ENCODE assay signal across 8 cellular contexts in the genomic region with DNA sequence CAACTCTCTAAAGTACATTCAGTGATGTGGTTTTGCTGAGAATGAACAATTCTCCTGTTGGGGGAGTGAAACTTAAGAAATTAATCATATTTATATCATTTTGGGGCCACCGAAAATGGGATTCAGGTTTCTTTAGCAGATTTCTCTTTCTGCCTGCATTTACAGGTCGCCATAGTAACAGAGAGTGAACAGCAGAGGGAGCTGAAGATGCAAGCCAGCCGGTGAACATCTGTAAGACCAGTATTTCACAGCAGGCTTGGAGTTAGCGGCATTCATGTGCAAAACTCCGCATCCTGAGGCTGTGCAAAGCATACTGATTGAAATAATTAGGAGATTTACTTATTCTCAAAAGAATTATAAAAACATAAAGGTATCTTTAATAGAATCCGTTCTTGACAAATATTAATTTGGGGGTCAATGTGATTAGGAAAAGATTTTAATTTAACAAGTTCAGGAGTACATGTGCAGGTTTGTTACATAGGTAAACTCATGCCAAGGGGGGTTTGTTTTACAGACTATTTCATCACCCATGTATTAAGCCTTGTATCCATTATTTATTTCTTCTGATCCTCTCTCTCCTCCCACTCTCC. TPM values are rescaled to one million over a fixed set of nuclear protein-coding genes. Genes with fewer than 3 reads are reported as not detected.
A peak's percentile ranks its signal among the peaks of the same experiment; 100 is the strongest.
DNase-seq lines count a peak whose midpoint lies in the region; ATAC-seq and TF ChIP-seq lines count a peak whose summit lies in the region.

No MANE protein-coding gene starts in this region.

- no CpG with 5 or more reads among the region's 6 CpGs for WGBS in iPS DF 6.9 (ENCODE audit: insufficient coverage, insufficient read length)

- H3K36me3 Mint-ChIP-seq in T-helper 17 cell (ENCODE audit: low read depth), result no peaks in the 10 kb centered on the region

- peak; percentile 86 for TF ChIP-seq CTCF in astrocyte of the spinal cord (IDR thresholded peaks at IDR 0.05; ENCODE audit: low read depth, low read length)

- H3K4me1 ChIP-seq in iPS DF 6.9 (ENCODE audit: control insufficient read depth, insufficient read depth, low read length), result no peaks in the 10 kb centered on the region; the same call in 1 of the 2 replicates

- H3K27me3 ChIP-seq in iPS DF 6.9 (ENCODE audit: control insufficient read depth, insufficient read depth, low read length), result no peaks in the 10 kb centered on the region; the same call in 1 of the 2 replicates

- ATAC-seq in HG02642 (IDR thresholded peaks at IDR 0.05; ENCODE audit: poor library complexity, unreplicated experiment) (peak; percentile 100), T-helper 17 cell (peak; percentile 94)

- no peaks in the 10 kb centered on the region for H3K36me3 ChIP-seq in iPS DF 6.9 (ENCODE audit: control insufficient read depth, insufficient read depth, low read length)

- no peak overlapping the region for H3K27ac Mint-ChIP-seq in T-helper 17 cell

- H3K9me3 ChIP-seq in T-helper 17 cell (ENCODE audit: control insufficient read depth, low read length, poor library complexity, severe bottlenecking) (no peaks in the 10 kb centered on the region), iPS DF 6.9 (ENCODE audit: control insufficient read depth, insufficient read depth, low read length) (no peaks in the 10 kb centered on the region)

- H3K27ac ChIP-seq in iPS DF 6.9 (ENCODE audit: low read length), result no peak overlapping the region

- H3K4me3 ChIP-seq in astrocyte of the spinal cord (ENCODE audit: low read depth, low read length), result no peak overlapping the region
- H3K4me3 ChIP-seq in iPS DF 6.9 (ENCODE audit: low read length), result no peak overlapping the region

- H3K4me1 Mint-ChIP-seq in T-helper 17 cell, result peaks cover 9% of the 10 kb centered on the region

- DNase-seq in NCI-H1436 (lab: John Stamatoyannopoulos, UW) (peak; percentile 7), NCI-H1436 treated with DMSO at 0.1 percent for 48 hours (lab: John Stamatoyannopoulos, UW) (no peak), NCI-H1092 (lab: John Stamatoyannopoulos, UW) (peak; percentile 6), T-helper 17 cell (peak in 2 of 3 donors; percentile 26 to 45), astrocyte of the spinal cord (ENCODE audit: low read depth, low spot score) (peak; percentile 75), iPS DF 6.9 (ENCODE audit: low read depth, low spot score) (peak; percentile 41)
- peak; percentile 25 for DNase-seq in stimulated activated CD4-positive, alpha-beta T cell treated with anti-CD3 and anti-CD28 coated beads, Interleukin-12 subunit alpha, Interleukin-12 subunit beta, amount 100 ng/mL, for 4 hours

- peaks cover 34% of the 10 kb centered on the region for H3K27me3 Mint-ChIP-seq in T-helper 17 cell

- in situ Hi-C loops in astrocyte of the spinal cord (cut with HindIII; ENCODE audit: low sequenced_read_pairs), result no loop called here

- no peak overlapping the region for H3K4me3 Mint-ChIP-seq in T-helper 17 cell

RNA-seq across cellular contexts. Expression of a gene that starts 17.9 kb away (rescaled TPM):
- 10 to 100 TPM; 16.1 to 20.4 TPM for total RNA-seq in T-helper 17 cell
